25 cellular contexts compared by ENCODE assay signal in genomic region chr12:132713123-132713522, GRCh38. TPM values are rescaled to one million over a fixed set of nuclear protein-coding genes. Genes with fewer than 3 reads are reported as not detected.
A peak's percentile ranks its signal among the peaks of the same experiment; 100 is the strongest.
DNase-seq lines count a peak whose midpoint lies in the region; ATAC-seq, FAIRE-seq and TF ChIP-seq lines count a peak whose summit lies in the region.
"Had no signal": no experiment of that assay in that cellular context is flagged by ENCODE, and none has a peak within 500 bp of the region (broad histone marks: within the 10 kb centered on the region; RNA-seq: fewer than 3 reads in every experiment).

No MANE protein-coding gene starts in this region.

- H3K4me3 Mint-ChIP-seq in activated CD4-positive, alpha-beta T cell treated with anti-CD3 and anti-CD28 coated beads, Interleukin-2, amount 10 ng/mL, durations not matched to agents 24 days and 14 days = peak overlapping the region; percentile 32
- H3K4me3 Mint-ChIP-seq in activated naive CD8-positive, alpha-beta T cell treated with anti-CD3 and anti-CD28 coated beads, Interleukin-2, amount 10 ng/mL, durations not matched to agents 7 days and 5 days = no peak overlapping the region
- H3K4me3 Mint-ChIP-seq: activated CD4-positive, alpha-beta memory T cell treated with anti-CD3 and anti-CD28 coated beads for 36 hours had no signal

- no peak overlapping the region for H3K27ac Mint-ChIP-seq in activated CD4-positive, alpha-beta T cell treated with anti-CD3 and anti-CD28 coated beads, Interleukin-2, amount 10 ng/mL, durations not matched to agents 24 days and 14 days
- peak overlapping the region; percentile 45 for H3K27ac Mint-ChIP-seq in activated naive CD8-positive, alpha-beta T cell treated with anti-CD3 and anti-CD28 coated beads, Interleukin-2, amount 10 ng/mL, durations not matched to agents 7 days and 5 days
- H3K27ac Mint-ChIP-seq: activated CD4-positive, alpha-beta memory T cell treated with anti-CD3 and anti-CD28 coated beads for 36 hours had no signal

- H3K36me3 ChIP-seq in Loucy (ENCODE audit: insufficient read depth, low read length) = peaks cover 18% of the 10 kb centered on the region; the same call in 1 of the 2 replicates
- H3K36me3 ChIP-seq in keratinocyte (ENCODE audit: control insufficient read depth in 2 of 2, extremely low read depth in 1 of 2, insufficient read depth in 2 of 2, low read length in 2 of 2) = peaks cover 0 to 24% of the 10 kb centered on the region in 2 experiments

- H3K79me2 ChIP-seq in Loucy (ENCODE audit: insufficient read depth, low read length) = peaks cover 51% of the 10 kb centered on the region
- H3K79me2 ChIP-seq in keratinocyte (ENCODE audit: control insufficient read depth, insufficient read depth, low read length) = peaks cover 57% of the 10 kb centered on the region

- no peak overlapping the region for H2AFZ ChIP-seq in Loucy (ENCODE audit: low read length)
- no peak overlapping the region for H2AFZ ChIP-seq in keratinocyte (ENCODE audit: control insufficient read depth, low read length)
- H2AFZ ChIP-seq: GM23248 had no signal

- no peaks in the 10 kb centered on the region for H3K27me3 Mint-ChIP-seq in activated CD4-positive, alpha-beta T cell treated with anti-CD3 and anti-CD28 coated beads, Interleukin-2, amount 10 ng/mL, durations not matched to agents 24 days and 14 days
- no peaks in the 10 kb centered on the region for H3K27me3 Mint-ChIP-seq in activated naive CD8-positive, alpha-beta T cell treated with anti-CD3 and anti-CD28 coated beads, Interleukin-2, amount 10 ng/mL, durations not matched to agents 7 days and 5 days
- H3K27me3 Mint-ChIP-seq: activated CD4-positive, alpha-beta memory T cell treated with anti-CD3 and anti-CD28 coated beads for 36 hours had no signal

- H3K9me3 Mint-ChIP-seq in activated CD4-positive, alpha-beta T cell treated with anti-CD3 and anti-CD28 coated beads, Interleukin-2, amount 10 ng/mL, durations not matched to agents 24 days and 14 days = no peaks in the 10 kb centered on the region
- H3K9me3 Mint-ChIP-seq in activated naive CD8-positive, alpha-beta T cell treated with anti-CD3 and anti-CD28 coated beads, Interleukin-2, amount 10 ng/mL, durations not matched to agents 7 days and 5 days = no peaks in the 10 kb centered on the region

- H3K27me3 ChIP-seq in Loucy (ENCODE audit: insufficient read depth, low read length, poor library complexity, severe bottlenecking) (no peaks in the 10 kb centered on the region), keratinocyte (ENCODE audit: control insufficient read depth, extremely low read depth, insufficient read depth, low read length) (no peaks in the 10 kb centered on the region)
- H3K27me3 ChIP-seq: colonic mucosa had no signal

- H3K4me1 Mint-ChIP-seq in activated CD4-positive, alpha-beta T cell treated with anti-CD3 and anti-CD28 coated beads, Interleukin-2, amount 10 ng/mL, durations not matched to agents 24 days and 14 days = peaks cover 18% of the 10 kb centered on the region
- peaks cover 17% of the 10 kb centered on the region for H3K4me1 Mint-ChIP-seq in activated naive CD8-positive, alpha-beta T cell treated with anti-CD3 and anti-CD28 coated beads, Interleukin-2, amount 10 ng/mL, durations not matched to agents 7 days and 5 days

- no peaks in the 10 kb centered on the region for H3K9me1 ChIP-seq in keratinocyte (ENCODE audit: control insufficient read depth, extremely low read depth, insufficient read depth, low read length)

- no peaks in the 10 kb centered on the region for H3K9me3 ChIP-seq in Loucy (ENCODE audit: insufficient read depth, low read depth, low read length)
- no peaks in the 10 kb centered on the region for H3K9me3 ChIP-seq in keratinocyte (ENCODE audit: control insufficient read depth, low read depth, low read length)
- H3K9me3 ChIP-seq: colonic mucosa had no signal

- H3K4me3 ChIP-seq in Loucy (ENCODE audit: low read length, poor library complexity, severe bottlenecking) (no peak overlapping the region), keratinocyte (ENCODE audit: control insufficient read depth in 2 of 3, extremely low read depth in 1 of 3, insufficient read depth in 2 of 3, low read depth in 1 of 3, low read length in 3 of 3) (no peak overlapping the region)
- H3K4me3 ChIP-seq: colonic mucosa, GM23248 had no signal

- no peak for DNase-seq in activated CD4-positive, alpha-beta T cell treated with anti-CD3 and anti-CD28 coated beads, Interleukin-2, amount 10 ng/mL, durations not matched to agents 24 days and 14 days
- DNase-seq in activated CD4-positive, alpha-beta T cell treated with anti-CD3 and anti-CD28 coated beads, Interleukin-2, amount 50 U/mL, for 48 hours = no peak
- no peak for DNase-seq in activated naive CD8-positive, alpha-beta T cell treated with anti-CD3 and anti-CD28 coated beads, Interleukin-2, amount 10 ng/mL, durations not matched to agents 7 days and 5 days
- peak; percentile 35 for DNase-seq in keratinocyte (ENCODE audit: low read depth, low spot score)
- DNase-seq: activated CD4-positive, alpha-beta memory T cell treated with anti-CD3 and anti-CD28 coated beads for 36 hours; activated effector memory CD4-positive, alpha-beta T cell treated with anti-CD3 and anti-CD28 coated beads, Interleukin-2, amount 50 U/mL, for 16 hours; colonic mucosa; DMS79; GM23248; left colon; midbrain; MM.1S; NCI-H187; NCI-H446; RPMI8226; stimulated activated CD8-positive, alpha-beta memory T cell treated with anti-CD3 and anti-CD28 coated beads, Interleukin-4, amount 100 ng/mL, for 48 hours had no signal

- no peak for TF ChIP-seq CTCF in Loucy (conservative IDR thresholded peaks at IDR 0.05; ENCODE audit: low read length)
- TF ChIP-seq CTCF in keratinocyte (optimal IDR thresholded peaks at IDR 0.05 in 1 of 3, IDR thresholded peaks at IDR 0.05 in 1 of 3, conservative IDR thresholded peaks at IDR 0.05 in 1 of 3; ENCODE audit: extremely low read depth in 1 of 3, insufficient read depth in 2 of 3, low read length in 3 of 3) = no peak

- H3K4me1 ChIP-seq in Loucy (ENCODE audit: insufficient read depth, low read length, poor library complexity, severe bottlenecking) (peaks cover 14% of the 10 kb centered on the region), keratinocyte (ENCODE audit: control insufficient read depth, extremely low read depth, insufficient read depth, low read length) (peaks cover 15% of the 10 kb centered on the region)
- H3K4me1 ChIP-seq: colonic mucosa had no signal

- H3K9ac ChIP-seq in Loucy (ENCODE audit: low read depth, low read length, poor library complexity, severe bottlenecking) (peak overlapping the region; percentile 36), keratinocyte (ENCODE audit: control insufficient read depth, extremely low read depth, insufficient read depth, low read length) (no peak overlapping the region)
- H3K9ac ChIP-seq: GM23248 had no signal

- peaks cover 32% of the 10 kb centered on the region for H3K36me3 Mint-ChIP-seq in activated CD4-positive, alpha-beta T cell treated with anti-CD3 and anti-CD28 coated beads, Interleukin-2, amount 10 ng/mL, durations not matched to agents 24 days and 14 days (ENCODE audit: low read depth)
- H3K36me3 Mint-ChIP-seq in activated naive CD8-positive, alpha-beta T cell treated with anti-CD3 and anti-CD28 coated beads, Interleukin-2, amount 10 ng/mL, durations not matched to agents 7 days and 5 days = peaks cover 8% of the 10 kb centered on the region

- H3F3A ChIP-seq in Loucy (ENCODE audit: low read depth) = no peaks in the 10 kb centered on the region

- POLR2A ChIA-PET in activated naive CD8-positive, alpha-beta T cell treated with anti-CD3 and anti-CD28 coated beads, Interleukin-2, amount 10 ng/mL, durations not matched to agents 7 days and 5 days (lab: Charles Lee) = no interaction called here

- peak; percentile 64 for FAIRE-seq in keratinocyte (lab: Jason Lieb, UNC)
- FAIRE-seq: A204.1, endothelial cell of umbilical vein, frontal cortex, TTC549 had no signal

- no peak for ATAC-seq in activated naive CD8-positive, alpha-beta T cell treated with anti-CD3 and anti-CD28 coated beads, Interleukin-2, amount 10 ng/mL, durations not matched to agents 7 days and 5 days (ENCODE audit: low read depth)
- no peak for ATAC-seq in GM18498 (IDR thresholded peaks at IDR 0.05; ENCODE audit: unreplicated experiment)
- no peak for ATAC-seq in GM18873 (IDR thresholded peaks at IDR 0.05; ENCODE audit: low FRiP score, unreplicated experiment)
- ATAC-seq in HG03095 (IDR thresholded peaks at IDR 0.05; ENCODE audit: unreplicated experiment) = no peak
- ATAC-seq: left colon had no signal

- dilution Hi-C loops in keratinocyte (cut with MboI; ENCODE audit: extremely low pct_ligation_motif_present, low sequenced_read_pairs) = no loop called here

- no peak overlapping the region for H3K27ac ChIP-seq in keratinocyte (ENCODE audit: control insufficient read depth, insufficient read depth, low read length)
- H3K27ac ChIP-seq: C4-2B, colonic mucosa, GM23248 had no signal

- intact Hi-C loops in activated CD4-positive, alpha-beta T cell treated with anti-CD3 and anti-CD28 coated beads, Interleukin-2, amount 10 ng/mL, durations not matched to agents 24 days and 14 days (cut with micrococcal nuclease) = no loop called here

- H4K20me1 ChIP-seq in Loucy (ENCODE audit: insufficient read depth, low read length, poor library complexity, severe bottlenecking) (peaks cover 19% of the 10 kb centered on the region), keratinocyte (ENCODE audit: control insufficient read depth, extremely low read depth, insufficient read depth, low read length) (peaks cover 6% of the 10 kb centered on the region)

- H3K9me2 ChIP-seq in Loucy (replicated peaks; ENCODE audit: low read depth, low read length) = no peaks in the 10 kb centered on the region

- H3K4me2 ChIP-seq in Loucy (ENCODE audit: low read depth, low read length, poor library complexity, severe bottlenecking) = peak overlapping the region; percentile 79
- H3K4me2 ChIP-seq in keratinocyte (ENCODE audit: control insufficient read depth, extremely low read depth, insufficient read depth, low read depth, low read length) = no peak overlapping the region

RNA-seq across cellular contexts. Expression of gene PGAM5, which starts 2.5 kb away (rescaled TPM):
- 104 and 110 TPM in 2 replicates for total RNA-seq in activated CD4-positive, alpha-beta T cell treated with anti-CD3 and anti-CD28 coated beads, Interleukin-2, amount 10 ng/mL, durations not matched to agents 24 days and 14 days
- total RNA-seq in activated naive CD8-positive, alpha-beta T cell treated with anti-CD3 and anti-CD28 coated beads, Interleukin-2, amount 10 ng/mL, durations not matched to agents 7 days and 5 days = 10 to 100 TPM; 34.3 to 41.8 TPM
- 31.5 to 42.3 TPM (median 39.1 TPM) in 3 replicates for polyA plus RNA-seq in keratinocyte
- 14.1 TPM for polyA plus RNA-seq in keratinocyte (2011; ENCODE audit: low read depth)
- polyA plus RNA-seq in keratinocyte (2011; cell fraction: cytosol; rRNA removed) = 32.2 and 48.2 TPM in 2 replicates
- polyA plus RNA-seq in keratinocyte (2011; cell fraction: nucleus; rRNA removed) = 19.2 and 26.8 TPM in 2 replicates
- polyA plus RNA-seq in keratinocyte (2012; ENCODE audit: low replicate concordance) = 36.5 and 52.3 TPM in 2 replicates
- polyA minus RNA-seq in keratinocyte = 78.1 to 127 TPM (median 111 TPM) in 3 replicates
- polyA minus RNA-seq in keratinocyte (2011; cell fraction: cytosol; rRNA and poly(A)+ RNA removed) = 106 TPM
- polyA minus RNA-seq in keratinocyte (2011; cell fraction: nucleus; rRNA and poly(A)+ RNA removed) = 18.7 and 23.3 TPM in 2 replicates

RNA-seq across cellular contexts. Expression of gene PXMP2, which starts 25.7 kb away (rescaled TPM):
- 24.4 and 24.6 TPM in 2 replicates for total RNA-seq in activated CD4-positive, alpha-beta T cell treated with anti-CD3 and anti-CD28 coated beads, Interleukin-2, amount 10 ng/mL, durations not matched to agents 24 days and 14 days
- total RNA-seq in activated naive CD8-positive, alpha-beta T cell treated with anti-CD3 and anti-CD28 coated beads, Interleukin-2, amount 10 ng/mL, durations not matched to agents 7 days and 5 days = 10 to 100 TPM; 26.6 to 29.2 TPM
- 16.8 to 18.0 TPM (median 17.2 TPM) in 3 replicates for polyA plus RNA-seq in keratinocyte
- polyA plus RNA-seq in keratinocyte (2011; ENCODE audit: low read depth) = 1.6 TPM
- polyA plus RNA-seq in keratinocyte (2011; cell fraction: cytosol; rRNA removed) = 10.5 and 15.4 TPM in 2 replicates
- polyA plus RNA-seq in keratinocyte (2011; cell fraction: nucleus; rRNA removed) = 6.2 and 6.4 TPM in 2 replicates
- polyA plus RNA-seq in keratinocyte (2012; ENCODE audit: low replicate concordance) = 7.2 and 18.8 TPM in 2 replicates
- 5.8 to 27.0 TPM (median 8.0 TPM) in 3 replicates for polyA minus RNA-seq in keratinocyte
- 17.3 TPM for polyA minus RNA-seq in keratinocyte (2011; cell fraction: cytosol; rRNA and poly(A)+ RNA removed)
- polyA minus RNA-seq in keratinocyte (2011; cell fraction: nucleus; rRNA and poly(A)+ RNA removed) = 1.8 and 3.8 TPM in 2 replicates

RNA-seq across cellular contexts. Expression of gene POLE, which starts 26.0 kb away (rescaled TPM):
- total RNA-seq in activated CD4-positive, alpha-beta T cell treated with anti-CD3 and anti-CD28 coated beads, Interleukin-2, amount 10 ng/mL, durations not matched to agents 24 days and 14 days = 171 and 180 TPM in 2 replicates
- 100 to 1,000 TPM; 168 TPM for total RNA-seq in activated naive CD8-positive, alpha-beta T cell treated with anti-CD3 and anti-CD28 coated beads, Interleukin-2, amount 10 ng/mL, durations not matched to agents 7 days and 5 days
- polyA plus RNA-seq in keratinocyte = 12.1 to 18.0 TPM (median 14.8 TPM) in 3 replicates
- polyA plus RNA-seq in keratinocyte (2011; ENCODE audit: low read depth) = 5.5 TPM
- 4.0 and 5.0 TPM in 2 replicates for polyA plus RNA-seq in keratinocyte (2011; cell fraction: cytosol; rRNA removed)
- polyA plus RNA-seq in keratinocyte (2011; cell fraction: nucleus; rRNA removed) = 50.3 and 60.6 TPM in 2 replicates
- 10.1 and 17.6 TPM in 2 replicates for polyA plus RNA-seq in keratinocyte (2012; ENCODE audit: low replicate concordance)
- polyA minus RNA-seq in keratinocyte = 38.2 to 87.6 TPM (median 64.3 TPM) in 3 replicates
- polyA minus RNA-seq in keratinocyte (2011; cell fraction: cytosol; rRNA and poly(A)+ RNA removed) = 20.1 TPM
- polyA minus RNA-seq in keratinocyte (2011; cell fraction: nucleus; rRNA and poly(A)+ RNA removed) = 53.7 and 55.0 TPM in 2 replicates

RNA-seq across cellular contexts. Expression of gene ANKLE2, which starts 48.5 kb away (rescaled TPM):
- total RNA-seq in activated CD4-positive, alpha-beta T cell treated with anti-CD3 and anti-CD28 coated beads, Interleukin-2, amount 10 ng/mL, durations not matched to agents 24 days and 14 days = 137 and 155 TPM in 2 replicates
- total RNA-seq in activated naive CD8-positive, alpha-beta T cell treated with anti-CD3 and anti-CD28 coated beads, Interleukin-2, amount 10 ng/mL, durations not matched to agents 7 days and 5 days = 10 to 100 TPM; 90.3 to 92.9 TPM
- 98.4 to 137 TPM (median 109 TPM) in 3 replicates for polyA plus RNA-seq in keratinocyte
- polyA plus RNA-seq in keratinocyte (2011; ENCODE audit: low read depth) = 121 TPM
- polyA plus RNA-seq in keratinocyte (2011; cell fraction: cytosol; rRNA removed) = 61.9 and 72.3 TPM in 2 replicates
- 431 and 478 TPM in 2 replicates for polyA plus RNA-seq in keratinocyte (2011; cell fraction: nucleus; rRNA removed)
- 67.5 and 71.2 TPM in 2 replicates for polyA plus RNA-seq in keratinocyte (2012; ENCODE audit: low replicate concordance)
- polyA minus RNA-seq in keratinocyte = 233 to 656 TPM (median 286 TPM) in 3 replicates
- polyA minus RNA-seq in keratinocyte (2011; cell fraction: cytosol; rRNA and poly(A)+ RNA removed) = 70.8 TPM
- polyA minus RNA-seq in keratinocyte (2011; cell fraction: nucleus; rRNA and poly(A)+ RNA removed) = 219 and 273 TPM in 2 replicates
